ENCODE assay signal across 1 cellular context in the genomic region with DNA sequence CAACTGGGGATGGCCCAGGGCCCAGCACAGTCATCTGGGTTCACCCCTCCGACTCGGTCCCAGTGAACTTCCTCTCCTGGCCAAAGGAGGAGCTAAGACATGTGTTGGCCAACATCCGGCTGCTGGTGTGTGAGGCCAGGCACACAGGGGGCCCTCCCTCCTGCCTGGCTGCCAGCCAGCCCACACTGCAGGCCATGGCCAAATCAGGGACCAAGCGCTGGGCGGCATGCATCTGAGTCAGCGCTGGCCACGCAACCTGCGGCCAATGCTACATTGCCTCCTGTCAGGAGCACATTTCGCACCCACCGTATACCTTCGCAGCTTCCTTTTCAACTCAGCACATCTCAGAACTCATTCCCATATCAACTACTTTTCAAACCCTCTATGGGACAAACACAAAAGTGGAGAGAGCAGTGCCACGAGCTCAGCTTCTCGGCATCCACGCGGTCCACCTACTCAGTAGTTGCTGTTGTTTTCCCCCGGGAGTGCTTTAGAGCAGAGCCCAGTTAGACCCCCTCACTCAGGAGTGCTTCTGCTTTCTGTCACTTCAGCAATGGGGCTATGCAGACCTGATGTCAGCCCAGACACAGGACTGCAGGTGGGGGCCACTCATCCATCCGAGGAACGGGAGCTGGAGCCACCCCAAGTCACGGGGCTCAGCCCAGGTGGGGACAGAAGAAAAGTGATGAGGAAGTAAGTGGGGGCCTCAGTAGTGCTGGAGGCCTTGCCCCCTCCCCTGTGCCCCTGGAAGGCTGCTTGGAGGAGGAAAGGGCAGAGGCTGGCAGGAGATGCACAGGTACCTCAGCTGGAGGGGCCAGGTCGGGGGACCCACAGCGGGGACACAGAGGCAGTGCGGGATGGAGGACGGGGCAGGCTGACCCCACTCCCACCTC.
TF ChIP-seq lines count a peak whose summit lies in the region.

No MANE protein-coding gene starts in this region.

TF ChIP-seq in HepG2, 621 proteins besides CTCF, POLR2A, EP300 and RAD21 (continued from another document and continues in another):
- TF ChIP-seq, protein P1, sequence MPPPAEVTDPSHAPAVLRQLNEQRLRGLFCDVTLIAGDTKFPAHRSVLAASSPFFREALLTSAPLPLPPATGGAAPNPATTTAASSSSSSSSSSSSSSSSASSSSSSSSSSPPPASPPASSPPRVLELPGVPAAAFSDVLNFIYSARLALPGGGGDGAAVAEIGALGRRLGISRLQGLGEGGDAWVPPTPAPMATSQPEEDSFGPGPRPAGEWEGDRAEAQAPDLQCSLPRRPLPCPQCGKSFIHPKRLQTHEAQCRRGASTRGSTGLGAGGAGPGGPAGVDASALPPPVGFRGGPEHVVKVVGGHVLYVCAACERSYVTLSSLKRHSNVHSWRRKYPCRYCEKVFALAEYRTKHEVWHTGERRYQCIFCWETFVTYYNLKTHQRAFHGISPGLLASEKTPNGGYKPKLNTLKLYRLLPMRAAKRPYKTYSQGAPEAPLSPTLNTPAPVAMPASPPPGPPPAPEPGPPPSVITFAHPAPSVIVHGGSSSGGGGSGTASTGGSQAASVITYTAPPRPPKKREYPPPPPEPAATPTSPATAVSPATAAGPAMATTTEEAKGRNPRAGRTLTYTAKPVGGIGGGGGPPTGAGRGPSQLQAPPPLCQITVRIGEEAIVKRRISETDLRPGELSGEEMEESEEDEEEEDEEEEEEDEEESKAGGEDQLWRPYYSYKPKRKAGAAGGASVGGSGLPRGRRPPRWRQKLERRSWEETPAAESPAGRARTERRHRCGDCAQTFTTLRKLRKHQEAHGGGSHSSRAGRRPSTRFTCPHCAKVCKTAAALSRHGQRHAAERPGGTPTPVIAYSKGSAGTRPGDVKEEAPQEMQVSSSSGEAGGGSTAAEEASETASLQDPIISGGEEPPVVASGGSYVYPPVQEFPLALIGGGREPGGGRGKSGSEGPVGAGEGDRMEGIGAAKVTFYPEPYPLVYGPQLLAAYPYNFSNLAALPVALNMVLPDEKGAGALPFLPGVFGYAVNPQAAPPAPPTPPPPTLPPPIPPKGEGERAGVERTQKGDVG (CRISPR knock-in tag; IDR thresholded peaks at IDR 0.05; ENCODE audit: borderline replicate concordance) = peak; percentile 89; the same call in 1 of the 2 replicates
- peak; percentile 80; the same call in 1 of the 2 replicates for TF ChIP-seq HOXA5 (CRISPR knock-in tag; IDR thresholded peaks at IDR 0.05)
- TF ChIP-seq ZSCAN25 (CRISPR knock-in tag; IDR thresholded peaks at IDR 0.05) = peak; percentile 94
- TF ChIP-seq, protein P2, sequence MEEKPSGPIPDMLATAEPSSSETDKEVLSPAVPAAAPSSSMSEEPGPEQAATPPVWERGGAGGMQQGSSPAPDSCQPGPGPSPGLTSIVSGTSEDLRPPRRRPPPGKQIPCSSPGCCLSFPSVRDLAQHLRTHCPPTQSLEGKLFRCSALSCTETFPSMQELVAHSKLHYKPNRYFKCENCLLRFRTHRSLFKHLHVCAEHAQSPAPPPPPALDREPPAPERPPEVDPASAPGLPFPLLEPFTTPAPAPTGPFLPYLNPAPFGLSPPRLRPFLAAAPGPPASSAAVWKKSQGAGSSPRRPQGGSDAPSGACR (CRISPR knock-in tag; IDR thresholded peaks at IDR 0.05) = 0 out of 2 replicates have a peak, but pooled peaks have one; percentile 80
- TF ChIP-seq ZNF136 (CRISPR knock-in tag; IDR thresholded peaks at IDR 0.05; ENCODE audit: low read depth) = no peak
- TF ChIP-seq ZNF567 (CRISPR knock-in tag; IDR thresholded peaks at IDR 0.05; ENCODE audit: borderline replicate concordance) = no peak
- peak; percentile 48; the same call in 1 of the 2 replicates for TF ChIP-seq DPF2 (CRISPR knock-in tag; IDR thresholded peaks at IDR 0.05; ENCODE audit: borderline replicate concordance, low read depth)
- TF ChIP-seq, protein P3, sequence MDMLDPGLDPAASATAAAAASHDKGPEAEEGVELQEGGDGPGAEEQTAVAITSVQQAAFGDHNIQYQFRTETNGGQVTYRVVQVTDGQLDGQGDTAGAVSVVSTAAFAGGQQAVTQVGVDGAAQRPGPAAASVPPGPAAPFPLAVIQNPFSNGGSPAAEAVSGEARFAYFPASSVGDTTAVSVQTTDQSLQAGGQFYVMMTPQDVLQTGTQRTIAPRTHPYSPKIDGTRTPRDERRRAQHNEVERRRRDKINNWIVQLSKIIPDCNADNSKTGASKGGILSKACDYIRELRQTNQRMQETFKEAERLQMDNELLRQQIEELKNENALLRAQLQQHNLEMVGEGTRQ (IDR thresholded peaks at IDR 0.05; ENCODE audit: low read depth, low read length) = no peak
- TF ChIP-seq, protein P3 (CRISPR knock-in tag; IDR thresholded peaks at IDR 0.05; ENCODE audit: borderline replicate concordance) = peak; percentile 47; the same call in 1 of the 2 replicates
- TF ChIP-seq SMARCC2 (IDR thresholded peaks at IDR 0.05) = no peak
- TF ChIP-seq ZNF234 (CRISPR knock-in tag; conservative IDR thresholded peaks at IDR 0.05) = no peak
- TF ChIP-seq, protein P4, sequence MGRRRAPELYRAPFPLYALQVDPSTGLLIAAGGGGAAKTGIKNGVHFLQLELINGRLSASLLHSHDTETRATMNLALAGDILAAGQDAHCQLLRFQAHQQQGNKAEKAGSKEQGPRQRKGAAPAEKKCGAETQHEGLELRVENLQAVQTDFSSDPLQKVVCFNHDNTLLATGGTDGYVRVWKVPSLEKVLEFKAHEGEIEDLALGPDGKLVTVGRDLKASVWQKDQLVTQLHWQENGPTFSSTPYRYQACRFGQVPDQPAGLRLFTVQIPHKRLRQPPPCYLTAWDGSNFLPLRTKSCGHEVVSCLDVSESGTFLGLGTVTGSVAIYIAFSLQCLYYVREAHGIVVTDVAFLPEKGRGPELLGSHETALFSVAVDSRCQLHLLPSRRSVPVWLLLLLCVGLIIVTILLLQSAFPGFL (CRISPR knock-in tag; IDR thresholded peaks at IDR 0.05) = no peak
- TF ChIP-seq, protein P5, sequence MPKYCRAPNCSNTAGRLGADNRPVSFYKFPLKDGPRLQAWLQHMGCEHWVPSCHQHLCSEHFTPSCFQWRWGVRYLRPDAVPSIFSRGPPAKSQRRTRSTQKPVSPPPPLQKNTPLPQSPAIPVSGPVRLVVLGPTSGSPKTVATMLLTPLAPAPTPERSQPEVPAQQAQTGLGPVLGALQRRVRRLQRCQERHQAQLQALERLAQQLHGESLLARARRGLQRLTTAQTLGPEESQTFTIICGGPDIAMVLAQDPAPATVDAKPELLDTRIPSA (CRISPR knock-in tag; IDR thresholded peaks at IDR 0.05; ENCODE audit: borderline replicate concordance) = no peak
- peak; percentile 44; the same call in 1 of the 2 replicates for TF ChIP-seq ELF1 (CRISPR knock-in tag; IDR thresholded peaks at IDR 0.05)
- TF ChIP-seq, protein P6, sequence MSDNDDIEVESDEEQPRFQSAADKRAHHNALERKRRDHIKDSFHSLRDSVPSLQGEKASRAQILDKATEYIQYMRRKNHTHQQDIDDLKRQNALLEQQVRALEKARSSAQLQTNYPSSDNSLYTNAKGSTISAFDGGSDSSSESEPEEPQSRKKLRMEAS (IDR thresholded peaks at IDR 0.05) = peak; percentile 96
- peak; percentile 83 for TF ChIP-seq ZIK1 (CRISPR knock-in tag; IDR thresholded peaks at IDR 0.05; ENCODE audit: borderline replicate concordance, low read depth)
- TF ChIP-seq HDAC1 (CRISPR knock-in tag; IDR thresholded peaks at IDR 0.05) = peak; percentile 94
- no peak for TF ChIP-seq IKZF1 (IDR thresholded peaks at IDR 0.05)
- TF ChIP-seq ZNF816 (CRISPR knock-in tag; IDR thresholded peaks at IDR 0.05; ENCODE audit: borderline replicate concordance) = peak; percentile 94; the same call in 1 of the 2 replicates
- TF ChIP-seq, protein P7, sequence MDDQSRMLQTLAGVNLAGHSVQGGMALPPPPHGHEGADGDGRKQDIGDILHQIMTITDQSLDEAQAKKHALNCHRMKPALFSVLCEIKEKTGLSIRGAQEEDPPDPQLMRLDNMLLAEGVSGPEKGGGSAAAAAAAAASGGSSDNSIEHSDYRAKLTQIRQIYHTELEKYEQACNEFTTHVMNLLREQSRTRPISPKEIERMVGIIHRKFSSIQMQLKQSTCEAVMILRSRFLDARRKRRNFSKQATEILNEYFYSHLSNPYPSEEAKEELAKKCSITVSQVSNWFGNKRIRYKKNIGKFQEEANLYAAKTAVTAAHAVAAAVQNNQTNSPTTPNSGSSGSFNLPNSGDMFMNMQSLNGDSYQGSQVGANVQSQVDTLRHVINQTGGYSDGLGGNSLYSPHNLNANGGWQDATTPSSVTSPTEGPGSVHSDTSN (CRISPR knock-in tag; IDR thresholded peaks at IDR 0.05; ENCODE audit: borderline replicate concordance) = no peak
- TF ChIP-seq MTF2 (CRISPR knock-in tag; IDR thresholded peaks at IDR 0.05; ENCODE audit: borderline replicate concordance) = no peak
- TF ChIP-seq ZFP36L2 (CRISPR knock-in tag; IDR thresholded peaks at IDR 0.05) = no peak
- TF ChIP-seq, protein P8, sequence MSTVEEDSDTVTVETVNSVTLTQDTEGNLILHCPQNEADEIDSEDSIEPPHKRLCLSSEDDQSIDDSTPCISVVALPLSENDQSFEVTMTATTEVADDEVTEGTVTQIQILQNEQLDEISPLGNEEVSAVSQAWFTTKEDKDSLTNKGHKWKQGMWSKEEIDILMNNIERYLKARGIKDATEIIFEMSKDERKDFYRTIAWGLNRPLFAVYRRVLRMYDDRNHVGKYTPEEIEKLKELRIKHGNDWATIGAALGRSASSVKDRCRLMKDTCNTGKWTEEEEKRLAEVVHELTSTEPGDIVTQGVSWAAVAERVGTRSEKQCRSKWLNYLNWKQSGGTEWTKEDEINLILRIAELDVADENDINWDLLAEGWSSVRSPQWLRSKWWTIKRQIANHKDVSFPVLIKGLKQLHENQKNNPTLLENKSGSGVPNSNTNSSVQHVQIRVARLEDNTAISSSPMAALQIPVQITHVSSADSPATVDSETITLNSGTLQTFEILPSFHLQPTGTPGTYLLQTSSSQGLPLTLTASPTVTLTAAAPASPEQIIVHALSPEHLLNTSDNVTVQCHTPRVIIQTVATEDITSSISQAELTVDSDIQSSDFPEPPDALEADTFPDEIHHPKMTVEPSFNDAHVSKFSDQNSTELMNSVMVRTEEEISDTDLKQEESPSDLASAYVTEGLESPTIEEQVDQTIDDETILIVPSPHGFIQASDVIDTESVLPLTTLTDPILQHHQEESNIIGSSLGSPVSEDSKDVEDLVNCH (CRISPR knock-in tag; IDR thresholded peaks at IDR 0.05) = no peak
- TF ChIP-seq ZNF775 (CRISPR knock-in tag; IDR thresholded peaks at IDR 0.05; ENCODE audit: borderline replicate concordance) = no peak
- no peak for TF ChIP-seq ZNF260 (CRISPR knock-in tag; IDR thresholded peaks at IDR 0.05; ENCODE audit: borderline replicate concordance, low read depth)
- peak; percentile 82; the same call in 1 of the 2 replicates for TF ChIP-seq ZFP37 (CRISPR knock-in tag; IDR thresholded peaks at IDR 0.05; ENCODE audit: borderline replicate concordance)
- TF ChIP-seq ZNF446 (CRISPR knock-in tag; IDR thresholded peaks at IDR 0.05) = no peak
- TF ChIP-seq, protein P9, sequence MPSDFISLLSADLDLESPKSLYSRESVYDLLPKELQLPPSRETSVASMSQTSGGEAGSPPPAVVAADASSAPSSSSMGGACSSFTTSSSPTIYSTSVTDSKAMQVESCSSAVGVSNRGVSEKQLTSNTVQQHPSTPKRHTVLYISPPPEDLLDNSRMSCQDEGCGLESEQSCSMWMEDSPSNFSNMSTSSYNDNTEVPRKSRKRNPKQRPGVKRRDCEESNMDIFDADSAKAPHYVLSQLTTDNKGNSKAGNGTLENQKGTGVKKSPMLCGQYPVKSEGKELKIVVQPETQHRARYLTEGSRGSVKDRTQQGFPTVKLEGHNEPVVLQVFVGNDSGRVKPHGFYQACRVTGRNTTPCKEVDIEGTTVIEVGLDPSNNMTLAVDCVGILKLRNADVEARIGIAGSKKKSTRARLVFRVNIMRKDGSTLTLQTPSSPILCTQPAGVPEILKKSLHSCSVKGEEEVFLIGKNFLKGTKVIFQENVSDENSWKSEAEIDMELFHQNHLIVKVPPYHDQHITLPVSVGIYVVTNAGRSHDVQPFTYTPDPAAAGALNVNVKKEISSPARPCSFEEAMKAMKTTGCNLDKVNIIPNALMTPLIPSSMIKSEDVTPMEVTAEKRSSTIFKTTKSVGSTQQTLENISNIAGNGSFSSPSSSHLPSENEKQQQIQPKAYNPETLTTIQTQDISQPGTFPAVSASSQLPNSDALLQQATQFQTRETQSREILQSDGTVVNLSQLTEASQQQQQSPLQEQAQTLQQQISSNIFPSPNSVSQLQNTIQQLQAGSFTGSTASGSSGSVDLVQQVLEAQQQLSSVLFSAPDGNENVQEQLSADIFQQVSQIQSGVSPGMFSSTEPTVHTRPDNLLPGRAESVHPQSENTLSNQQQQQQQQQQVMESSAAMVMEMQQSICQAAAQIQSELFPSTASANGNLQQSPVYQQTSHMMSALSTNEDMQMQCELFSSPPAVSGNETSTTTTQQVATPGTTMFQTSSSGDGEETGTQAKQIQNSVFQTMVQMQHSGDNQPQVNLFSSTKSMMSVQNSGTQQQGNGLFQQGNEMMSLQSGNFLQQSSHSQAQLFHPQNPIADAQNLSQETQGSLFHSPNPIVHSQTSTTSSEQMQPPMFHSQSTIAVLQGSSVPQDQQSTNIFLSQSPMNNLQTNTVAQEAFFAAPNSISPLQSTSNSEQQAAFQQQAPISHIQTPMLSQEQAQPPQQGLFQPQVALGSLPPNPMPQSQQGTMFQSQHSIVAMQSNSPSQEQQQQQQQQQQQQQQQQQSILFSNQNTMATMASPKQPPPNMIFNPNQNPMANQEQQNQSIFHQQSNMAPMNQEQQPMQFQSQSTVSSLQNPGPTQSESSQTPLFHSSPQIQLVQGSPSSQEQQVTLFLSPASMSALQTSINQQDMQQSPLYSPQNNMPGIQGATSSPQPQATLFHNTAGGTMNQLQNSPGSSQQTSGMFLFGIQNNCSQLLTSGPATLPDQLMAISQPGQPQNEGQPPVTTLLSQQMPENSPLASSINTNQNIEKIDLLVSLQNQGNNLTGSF (CRISPR knock-in tag; IDR thresholded peaks at IDR 0.05) = no peak
- TF ChIP-seq ESRRA (CRISPR knock-in tag; IDR thresholded peaks at IDR 0.05; ENCODE audit: low read depth) = no peak
- TF ChIP-seq MZF1 (CRISPR knock-in tag; IDR thresholded peaks at IDR 0.05; ENCODE audit: borderline replicate concordance) = 0 out of 2 replicates have a peak, but pooled peaks have one; percentile 63
- 0 out of 2 replicates have a peak, but pooled peaks have one; percentile 21 for TF ChIP-seq TBX3 (IDR thresholded peaks at IDR 0.05; ENCODE audit: borderline replicate concordance)
- TF ChIP-seq ZNF615 (CRISPR knock-in tag; IDR thresholded peaks at IDR 0.05; ENCODE audit: borderline replicate concordance) = no peak
- peak; percentile 68; the same call in 1 of the 2 replicates for TF ChIP-seq SRF (IDR thresholded peaks at IDR 0.05; ENCODE audit: low read depth, low read length)
- TF ChIP-seq, protein P10, sequence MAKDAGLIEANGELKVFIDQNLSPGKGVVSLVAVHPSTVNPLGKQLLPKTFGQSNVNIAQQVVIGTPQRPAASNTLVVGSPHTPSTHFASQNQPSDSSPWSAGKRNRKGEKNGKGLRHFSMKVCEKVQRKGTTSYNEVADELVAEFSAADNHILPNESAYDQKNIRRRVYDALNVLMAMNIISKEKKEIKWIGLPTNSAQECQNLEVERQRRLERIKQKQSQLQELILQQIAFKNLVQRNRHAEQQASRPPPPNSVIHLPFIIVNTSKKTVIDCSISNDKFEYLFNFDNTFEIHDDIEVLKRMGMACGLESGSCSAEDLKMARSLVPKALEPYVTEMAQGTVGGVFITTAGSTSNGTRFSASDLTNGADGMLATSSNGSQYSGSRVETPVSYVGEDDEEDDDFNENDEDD (CRISPR knock-in tag; IDR thresholded peaks at IDR 0.05; ENCODE audit: borderline replicate concordance) = peak; percentile 85
